In the genomic region with DNA sequence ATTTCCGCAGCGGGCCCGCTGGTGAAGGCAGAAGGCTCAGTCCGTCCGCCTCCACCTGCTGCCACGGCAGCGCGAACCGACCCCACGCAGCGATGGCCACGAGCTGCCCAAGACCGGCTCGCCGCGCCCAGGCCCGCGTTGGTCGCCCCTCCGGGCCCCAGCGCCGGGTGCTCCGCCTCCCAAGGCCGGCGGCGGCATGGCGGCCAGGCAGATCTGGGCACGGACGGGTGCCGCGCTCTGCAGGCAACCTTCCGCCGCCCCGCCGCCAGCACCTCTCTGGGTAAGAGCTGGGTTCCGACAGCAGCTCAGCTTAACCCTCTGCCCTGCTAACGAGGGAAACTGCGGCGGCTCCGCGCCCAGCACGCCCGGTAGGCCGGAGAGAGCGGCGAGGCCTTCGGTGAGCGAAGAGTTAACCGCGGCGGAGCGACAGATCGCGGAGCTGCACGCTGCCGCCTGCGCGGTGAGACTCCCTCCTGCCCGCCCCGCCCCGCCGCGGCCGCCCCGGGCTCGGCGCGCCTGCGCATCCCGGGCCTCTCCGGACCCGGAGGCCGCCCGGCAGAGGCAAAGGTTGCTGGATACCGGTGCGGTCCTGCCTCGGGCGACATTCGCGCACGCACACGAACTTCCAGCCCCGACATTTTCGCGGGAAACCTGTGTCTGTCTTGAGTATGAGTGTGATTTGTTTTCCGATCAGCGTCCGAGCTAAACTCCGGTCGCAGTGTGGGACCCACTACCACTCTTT, we compare ENCODE assay signal across 8 cellular contexts. TPM values are rescaled to one million over a fixed set of nuclear protein-coding genes. Genes with fewer than 3 reads are reported as not detected.
DNase-seq lines count a peak whose midpoint lies in the region; ATAC-seq and TF ChIP-seq lines count a peak whose summit lies in the region.

C1orf53 (plus strand) TSS at position 177 of the 742 bp plus-strand sequence; CDS start at position 197, 20 bp downstream.

- H3K4me3 ChIP-seq in Peyer's patch (peak within 1 kb of the TSS; percentile 72 to 92 (median 81)), fibroblast of mammary gland (ENCODE audit: control insufficient read depth, low read depth, low read length) (peak within 1 kb of the TSS; percentile 77)

- H3K4me3 Mint-ChIP-seq in IgD-negative memory B cell: peak within 1 kb of the TSS; percentile 72 to 98 (median 90)
- peak within 1 kb of the TSS; percentile 87 to 93 (median 89) for H3K4me3 Mint-ChIP-seq in nephron

- TF ChIP-seq CTCF in Peyer's patch (IDR thresholded peaks at IDR 0.05) (peak in 3 of 6 experiments; percentile 4 to 28 (median 25)), fibroblast of mammary gland (conservative IDR thresholded peaks at IDR 0.05; ENCODE audit: control insufficient read depth, insufficient read depth, low read depth, low read length) (no peak), nephron (IDR thresholded peaks at IDR 0.05; ENCODE audit: unreplicated experiment in 3 of 3) (no peak)

- ATAC-seq in GM21619 (IDR thresholded peaks at IDR 0.05; ENCODE audit: unreplicated experiment): peak; percentile 95
- peak; percentile 97 for ATAC-seq in stimulated activated naive CD8-positive, alpha-beta T cell treated with anti-CD3 and anti-CD28 coated beads, Interleukin-15, Interleukin-2, amounts not matched to agents 100 U/mL and 50 U/mL, for 24 hours

- H3K36me3 ChIP-seq in Peyer's patch: no peaks in the 10 kb centered on the region

- peak; percentile 23 to 39 for TF ChIP-seq POLR2A in Peyer's patch (IDR thresholded peaks at IDR 0.05)

- peak within 1 kb of the TSS; percentile 63 to 92 (median 83) for H3K27ac ChIP-seq in Peyer's patch

- H3K9me3 Mint-ChIP-seq in IgD-negative memory B cell (peaks cover 0 to 2% (median 0%) of the 10 kb centered on the region in 3 donors), nephron (no peaks in the 10 kb centered on the region)

- peaks cover 0 to 9% (median 0%) of the 10 kb centered on the region in 4 donors for H3K4me1 ChIP-seq in Peyer's patch

- DNase-seq in DMS53 treated with DMSO at 0.1 percent for 48 hours (lab: John Stamatoyannopoulos, UW; ENCODE audit: unreplicated experiment): peak; percentile 76
- peak; percentile 72 to 93 (median 92) for DNase-seq in Peyer's patch
- DNase-seq in activated T-helper 1 cell treated with anti-CD3 and anti-CD28 coated beads, Interleukin-2, amount 50 U/mL, for 16 hours (ENCODE audit: low read depth in 1 of 2, low spot score in 1 of 2): peak; percentile 45 to 62
- peak; percentile 81 for DNase-seq in fibroblast of mammary gland (ENCODE audit: low read depth)
- peak; percentile 85 for DNase-seq in stimulated activated naive CD8-positive, alpha-beta T cell treated with anti-CD3 and anti-CD28 coated beads, Interleukin-15, Interleukin-2, amounts not matched to agents 100 U/mL and 50 U/mL, for 24 hours

- H3K36me3 Mint-ChIP-seq in IgD-negative memory B cell (peaks cover 2% of the 10 kb centered on the region), nephron (ENCODE audit: low read depth) (no peaks in the 10 kb centered on the region)

- peaks cover 21% of the 10 kb centered on the region for H3K27me3 Mint-ChIP-seq in IgD-negative memory B cell
- H3K27me3 Mint-ChIP-seq in nephron (ENCODE audit: low read depth): peaks cover 76% of the 10 kb centered on the region

- H3K27ac Mint-ChIP-seq in IgD-negative memory B cell (peak within 1 kb of the TSS; percentile 74 to 87 (median 81)), nephron (peak within 1 kb of the TSS; percentile 69 to 98 (median 74))

- H3K9me3 ChIP-seq in Peyer's patch: no peaks in the 10 kb centered on the region

- peaks cover 7 to 14% (median 12%) of the 10 kb centered on the region in 3 donors for H3K4me1 Mint-ChIP-seq in IgD-negative memory B cell
- no peaks in the 10 kb centered on the region for H3K4me1 Mint-ChIP-seq in nephron

- peaks cover 0 to 3% of the 10 kb centered on the region in 2 donors for H3K27me3 ChIP-seq in Peyer's patch

RNA-seq across cellular contexts. Expression of gene C1orf53, which starts in this region (rescaled TPM):
- polyA plus RNA-seq in IgD-negative memory B cell: not detected
- 1 to 10 TPM in 1 of 4 donors, not detected in 3; 9.9 TPM for total RNA-seq in Peyer's patch

Comparison
In these comparisons a context has a peak if more than half of its experiments do, and no peak if none do; other contexts are left out.
1. Peak in every context shown above with its lines: DNase-seq, ATAC-seq, H3K4me3 ChIP-seq and H3K27ac ChIP-seq.